20 cellular contexts compared by ENCODE assay signal in the genomic region with DNA sequence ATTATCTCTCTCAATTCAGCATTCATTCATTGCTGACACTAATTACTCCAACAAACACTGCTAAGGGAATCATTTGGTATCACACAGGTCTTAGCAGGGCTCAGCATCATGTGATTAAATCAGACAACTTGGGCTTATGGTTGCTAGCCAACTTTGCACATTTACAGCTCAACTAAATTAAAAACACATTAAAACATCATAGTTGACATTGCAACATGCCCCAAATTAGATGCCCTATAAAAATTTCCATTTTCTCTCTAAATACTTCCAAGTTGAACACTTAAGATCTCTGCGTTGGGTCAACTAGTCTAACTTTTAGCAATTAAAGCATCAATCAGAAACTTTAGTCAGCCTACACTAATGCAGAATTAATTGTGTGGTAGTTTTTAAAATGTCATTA. TPM values are rescaled to one million over a fixed set of nuclear protein-coding genes. Genes with fewer than 3 reads are reported as not detected.
DNase-seq lines count a peak whose midpoint lies in the region; ATAC-seq and TF ChIP-seq lines count a peak whose summit lies in the region.
"Had no signal": no experiment of that assay in that cellular context is flagged by ENCODE, and none has a peak within 500 bp of the region (broad histone marks: within the 10 kb centered on the region; RNA-seq: fewer than 3 reads in every experiment).

No MANE protein-coding gene starts in this region.

- H3K36me3 ChIP-seq in BJ (ENCODE audit: control insufficient read depth, insufficient read depth, low read length), result peaks cover 1% of the 10 kb centered on the region; the same call in 1 of the 2 replicates
- peaks cover 3% of the 10 kb centered on the region; the same call in 1 of the 2 replicates for H3K36me3 ChIP-seq in Caco-2 (ENCODE audit: control insufficient read depth, insufficient read depth, low read length)
- peaks cover 50% of the 10 kb centered on the region for H3K36me3 ChIP-seq in SK-N-MC (ENCODE audit: insufficient read depth, low read length)

- no TSS peak for BruUV-seq in Caco-2 (replicated peaks; lab: Mats Ljungman, UMichigan)

- peak overlapping the region; percentile 64 for H3K27ac ChIP-seq in SK-N-MC
- H3K27ac ChIP-seq: transverse colon had no signal

- H3K9me3 Mint-ChIP-seq in Caco-2 (ENCODE audit: unreplicated experiment), result no peaks in the 10 kb centered on the region
- no peaks in the 10 kb centered on the region for H3K9me3 Mint-ChIP-seq in activated T-helper 17 cell treated with anti-CD3 and anti-CD28 coated beads, Interleukin-2, amount 50 U/mL, for 72 hours
- H3K9me3 Mint-ChIP-seq in effector memory CD8-positive, alpha-beta T cell, result no peaks in the 10 kb centered on the region
- H3K9me3 Mint-ChIP-seq: nephron had no signal

- TF ChIP-seq CTCF in BJ (IDR thresholded peaks at IDR 0.05; ENCODE audit: insufficient read depth, low read depth, low read length), result no peak
- TF ChIP-seq CTCF in Caco-2 (IDR thresholded peaks at IDR 0.05; ENCODE audit: insufficient read depth in 1 of 2, low read depth in 1 of 2, low read length in 1 of 2, severe bottlenecking in 1 of 2, unreplicated experiment in 1 of 2), result no peak

- peak overlapping the region; percentile 92 for H3K27ac Mint-ChIP-seq in Caco-2 (ENCODE audit: unreplicated experiment)
- no peak overlapping the region for H3K27ac Mint-ChIP-seq in activated T-helper 17 cell treated with anti-CD3 and anti-CD28 coated beads, Interleukin-2, amount 50 U/mL, for 72 hours
- peak overlapping the region in 1 of 2 donors; percentile 77 for H3K27ac Mint-ChIP-seq in effector memory CD8-positive, alpha-beta T cell

- H3K9ac ChIP-seq in SK-N-MC (ENCODE audit: insufficient read length), result no peak overlapping the region

- H3K9me3 ChIP-seq in Caco-2 (no peaks in the 10 kb centered on the region), SK-N-MC (ENCODE audit: low read depth, low read length) (no peaks in the 10 kb centered on the region)
- H3K9me3 ChIP-seq: transverse colon had no signal

- DNase-seq in BJ (ENCODE audit: low read depth) (peak; percentile 59), Caco-2 (no peak), SK-N-MC (ENCODE audit: low read depth, low spot score) (no peak), fibroblast of peridontal ligament (ENCODE audit: extremely low read depth) (peak; percentile 54)
- no peak for DNase-seq in effector memory CD8-positive, alpha-beta T cell
- DNase-seq: activated CD4-positive, alpha-beta T cell treated with anti-CD3 and anti-CD28 coated beads for 1 hour; activated gamma-delta T cell; cerebellar nuclear complex; DMS79 treated with DMSO at 0.1 percent for 48 hours; effector CD8-positive, alpha-beta T cell; left cardiac atrium; NCI-H1417; NCI-H2107; NCI-H510A; posterior cingulate gyrus; RPMI8226; transverse colon had no signal

- H3K4me3 ChIP-seq in BJ (ENCODE audit: low read depth, low read length), result no peak overlapping the region
- no peak overlapping the region for H3K4me3 ChIP-seq in Caco-2 (ENCODE audit: low read depth, low read length)
- H3K4me3 ChIP-seq in SK-N-MC, result no peak overlapping the region
- H3K4me3 ChIP-seq: transverse colon had no signal

- POLR2A ChIA-PET in BJ (lab: Charles Lee), result no interaction called here
- POLR2A ChIA-PET in Caco-2 (lab: Charles Lee), result no interaction called here

- no peak for ATAC-seq in HG03342 (IDR thresholded peaks at IDR 0.05; ENCODE audit: unreplicated experiment)
- ATAC-seq in activated T-helper 17 cell treated with anti-CD3 and anti-CD28 coated beads, Interleukin-2, amount 50 U/mL, for 72 hours (replicated peaks), result no peak
- no peak for ATAC-seq in effector memory CD8-positive, alpha-beta T cell (replicated peaks)
- ATAC-seq: left cardiac atrium had no signal

- intact Hi-C loops in Caco-2 (cut with micrococcal nuclease; ENCODE audit: unreplicated experiment), result no loop called here

- CTCF ChIA-PET in BJ (lab: Yijun Ruan, JAX), result interaction anchor here (2.3 kb wide), 1 partner anchor 20 kb away, joined by 9 read pairs; no protein-coding TSS in a partner anchor
- CTCF ChIA-PET in Caco-2 (lab: Charles Lee), result no interaction called here

- H3K27me3 Mint-ChIP-seq in Caco-2 (ENCODE audit: insufficient read depth, unreplicated experiment), result no peaks in the 10 kb centered on the region
- H3K27me3 Mint-ChIP-seq in activated T-helper 17 cell treated with anti-CD3 and anti-CD28 coated beads, Interleukin-2, amount 50 U/mL, for 72 hours, result no peaks in the 10 kb centered on the region
- no peaks in the 10 kb centered on the region for H3K27me3 Mint-ChIP-seq in effector memory CD8-positive, alpha-beta T cell

- H3K4me3 Mint-ChIP-seq in Caco-2 (ENCODE audit: unreplicated experiment), result no peak overlapping the region
- H3K4me3 Mint-ChIP-seq in activated T-helper 17 cell treated with anti-CD3 and anti-CD28 coated beads, Interleukin-2, amount 50 U/mL, for 72 hours, result no peak overlapping the region
- H3K4me3 Mint-ChIP-seq in effector memory CD8-positive, alpha-beta T cell, result no peak overlapping the region
- H3K4me3 Mint-ChIP-seq: nephron had no signal

- no peaks in the 10 kb centered on the region for H3K27me3 ChIP-seq in BJ (ENCODE audit: control insufficient read depth, insufficient read depth, low read length)
- H3K27me3 ChIP-seq in Caco-2 (replicated peaks; ENCODE audit: control insufficient read depth, insufficient read depth, low read length), result no peaks in the 10 kb centered on the region
- H3K27me3 ChIP-seq: transverse colon had no signal

- H3K4me1 Mint-ChIP-seq in Caco-2 (ENCODE audit: low read depth, unreplicated experiment), result peaks cover 26% of the 10 kb centered on the region
- H3K4me1 Mint-ChIP-seq in activated T-helper 17 cell treated with anti-CD3 and anti-CD28 coated beads, Interleukin-2, amount 50 U/mL, for 72 hours, result peaks cover 5% of the 10 kb centered on the region
- peaks cover 25 to 48% of the 10 kb centered on the region in 2 donors for H3K4me1 Mint-ChIP-seq in effector memory CD8-positive, alpha-beta T cell (ENCODE audit: low read depth in 2 of 2)

- H3K4me1 ChIP-seq in Caco-2, result peaks cover 49% of the 10 kb centered on the region

- peaks cover 46% of the 10 kb centered on the region for H3K36me3 Mint-ChIP-seq in Caco-2 (ENCODE audit: insufficient read depth, unreplicated experiment)
- peaks cover 64% of the 10 kb centered on the region for H3K36me3 Mint-ChIP-seq in activated T-helper 17 cell treated with anti-CD3 and anti-CD28 coated beads, Interleukin-2, amount 50 U/mL, for 72 hours (ENCODE audit: low read depth)
- H3K36me3 Mint-ChIP-seq in effector memory CD8-positive, alpha-beta T cell (ENCODE audit: insufficient read depth), result peaks cover 29% of the 10 kb centered on the region

RNA-seq across cellular contexts. Expression of gene DNAJC7, which starts 12.1 kb away (rescaled TPM):
- polyA plus RNA-seq in BJ (2011; rRNA removed), result 41.1 and 46.9 TPM in 2 replicates
- polyA minus RNA-seq in BJ (2011; rRNA and poly(A)+ RNA removed), result 33.7 and 36.2 TPM in 2 replicates
- 147 and 156 TPM in 2 replicates for total RNA-seq in Caco-2 (2022)
- 100 to 1,000 TPM in 1 of 2 donors, 10 to 100 TPM in 1; 79.5 to 118 TPM for total RNA-seq in activated T-helper 17 cell treated with anti-CD3 and anti-CD28 coated beads, Interleukin-2, amount 50 U/mL, for 72 hours

RNA-seq across cellular contexts. Expression of gene NKIRAS2, which starts 14.8 kb away (rescaled TPM):
- 55.9 and 81.4 TPM in 2 replicates for polyA plus RNA-seq in BJ (2011; rRNA removed)
- polyA minus RNA-seq in BJ (2011; rRNA and poly(A)+ RNA removed), result 25.6 and 38.6 TPM in 2 replicates
- 51.6 and 55.0 TPM in 2 replicates for total RNA-seq in Caco-2 (2022)
- 10 to 100 TPM; 12.0 to 14.9 TPM for total RNA-seq in activated T-helper 17 cell treated with anti-CD3 and anti-CD28 coated beads, Interleukin-2, amount 50 U/mL, for 72 hours

RNA-seq across cellular contexts. Expression of gene CNP, which starts 38.5 kb away (rescaled TPM):
- polyA plus RNA-seq in BJ (2011; rRNA removed), result 53.5 and 66.2 TPM in 2 replicates
- polyA minus RNA-seq in BJ (2011; rRNA and poly(A)+ RNA removed), result 151 and 180 TPM in 2 replicates
- total RNA-seq in Caco-2 (2022), result 90.1 and 94.5 TPM in 2 replicates
- 10 to 100 TPM; 51.4 to 82.9 TPM for total RNA-seq in activated T-helper 17 cell treated with anti-CD3 and anti-CD28 coated beads, Interleukin-2, amount 50 U/mL, for 72 hours

RNA-seq across cellular contexts. Expression of gene C17orf113, which starts 45.3 kb away (rescaled TPM):
- 0.07 and 0.11 TPM in 2 replicates for polyA plus RNA-seq in BJ (2011; rRNA removed)
- polyA minus RNA-seq in BJ (2011; rRNA and poly(A)+ RNA removed), result 0.14 TPM in 1 of 2 replicates, not detected in the other
- total RNA-seq in Caco-2 (2022), result 3.8 and 4.7 TPM in 2 replicates
- total RNA-seq in activated T-helper 17 cell treated with anti-CD3 and anti-CD28 coated beads, Interleukin-2, amount 50 U/mL, for 72 hours, result under 1 TPM; 0.06 to 0.32 TPM

Comparison
In these comparisons a context has a peak if more than half of its experiments do, and no peak if none do; other contexts are left out.
1. DNase-seq: peak in BJ (single experiment) and fibroblast of peridontal ligament (single experiment); none in Caco-2 (0 of 2), SK-N-MC (single experiment) and effector memory CD8-positive, alpha-beta T cell (0 of 3).